ENCODE assay signal across 23 cellular contexts in genomic region chr22:33327348-33327860, GRCh38.
"Had no signal": no experiment of that assay in that cellular context is flagged by ENCODE, and none has a peak within 500 bp of the region (broad histone marks: within the 10 kb centered on the region; RNA-seq: fewer than 3 reads in every experiment).

No MANE protein-coding gene starts in this region.

- H3K27me3 Mint-ChIP-seq: activated CD4-positive, alpha-beta memory T cell treated with anti-CD3 and anti-CD28 coated beads, Interleukin-2, amount 10 ng/mL, durations not matched to agents 7 days and 5 days; activated CD4-positive, alpha-beta T cell treated with anti-CD3 and anti-CD28 coated beads, Interleukin-2, amount 10 ng/mL, durations not matched to agents 7 days and 5 days; activated T-helper 17 cell treated with anti-CD3 and anti-CD28 coated beads, Interleukin-2, amount 50 U/mL, for 72 hours had no signal

- H3K27ac Mint-ChIP-seq: activated CD4-positive, alpha-beta memory T cell treated with anti-CD3 and anti-CD28 coated beads, Interleukin-2, amount 10 ng/mL, durations not matched to agents 7 days and 5 days; activated CD4-positive, alpha-beta T cell treated with anti-CD3 and anti-CD28 coated beads, Interleukin-2, amount 10 ng/mL, durations not matched to agents 7 days and 5 days; activated naive CD4-positive, alpha-beta T cell treated with anti-CD3 and anti-CD28 coated beads for 36 hours; activated naive CD8-positive, alpha-beta T cell; activated T-helper 17 cell treated with anti-CD3 and anti-CD28 coated beads, Interleukin-2, amount 50 U/mL, for 72 hours; T-helper 1 cell treated with Interleukin-12 subunit alpha and Interleukin-12 subunit beta and Interleukin-4 antibody, amounts not matched to agents 30 μg/mL and 1 μg/mL, for 36 hours; WTC11 had no signal

- H3K27me3 ChIP-seq: brain microvascular endothelial cell, cardiac muscle cell, MG63 had no signal

- H3K27ac ChIP-seq: brain microvascular endothelial cell, cardiac muscle cell had no signal

- H3K4me1 Mint-ChIP-seq: activated CD4-positive, alpha-beta memory T cell treated with anti-CD3 and anti-CD28 coated beads, Interleukin-2, amount 10 ng/mL, durations not matched to agents 7 days and 5 days; activated CD4-positive, alpha-beta T cell treated with anti-CD3 and anti-CD28 coated beads, Interleukin-2, amount 10 ng/mL, durations not matched to agents 7 days and 5 days; activated T-helper 17 cell treated with anti-CD3 and anti-CD28 coated beads, Interleukin-2, amount 50 U/mL, for 72 hours had no signal

- H3K9me3 Mint-ChIP-seq: activated naive CD4-positive, alpha-beta T cell treated with anti-CD3 and anti-CD28 coated beads for 36 hours; activated T-helper 17 cell treated with anti-CD3 and anti-CD28 coated beads, Interleukin-2, amount 50 U/mL, for 72 hours; WTC11 had no signal

- H3K36me3 ChIP-seq: brain microvascular endothelial cell, cardiac muscle cell, MG63 had no signal

- H3K4me3 ChIP-seq: cardiac muscle cell, MG63 had no signal

- DNase-seq: activated CD4-positive, alpha-beta memory T cell treated with anti-CD3 and anti-CD28 coated beads, Interleukin-2, amount 10 ng/mL, durations not matched to agents 7 days and 5 days; activated CD4-positive, alpha-beta T cell treated with anti-CD3 and anti-CD28 coated beads, Interleukin-2, amount 10 ng/mL, durations not matched to agents 7 days and 5 days; activated gamma-delta T cell; activated naive CD4-positive, alpha-beta T cell treated with anti-CD3 and anti-CD28 coated beads for 36 hours; activated T-cell treated with anti-CD3 and anti-CD28 coated beads for 4 hours; activated T-cell treated with anti-CD3 and anti-CD28 coated beads, Interleukin-2, amount 50 U/mL, for 48 hours; amygdala; brain microvascular endothelial cell; MG63; MV-4-11; NCI-H1092 treated with DMSO at 0.1 percent for 48 hours; NCI-H1417 treated with DMSO at 0.1 percent for 48 hours; NCI-H1694; NCI-H2029 treated with DMSO at 0.1 percent for 48 hours; NCI-H345; NCI-H510A treated with DMSO at 0.1 percent for 48 hours; NCI-H69; SHP77 treated with DMSO at 0.1 percent for 48 hours had no signal

- H3K4me3 Mint-ChIP-seq: activated CD4-positive, alpha-beta memory T cell treated with anti-CD3 and anti-CD28 coated beads, Interleukin-2, amount 10 ng/mL, durations not matched to agents 7 days and 5 days; activated CD4-positive, alpha-beta T cell treated with anti-CD3 and anti-CD28 coated beads, Interleukin-2, amount 10 ng/mL, durations not matched to agents 7 days and 5 days; activated naive CD4-positive, alpha-beta T cell treated with anti-CD3 and anti-CD28 coated beads for 36 hours; activated naive CD8-positive, alpha-beta T cell; activated T-helper 17 cell treated with anti-CD3 and anti-CD28 coated beads, Interleukin-2, amount 50 U/mL, for 72 hours; T-helper 1 cell treated with Interleukin-12 subunit alpha and Interleukin-12 subunit beta and Interleukin-4 antibody, amounts not matched to agents 30 μg/mL and 1 μg/mL, for 36 hours; WTC11 had no signal

- H3K9me3 ChIP-seq: MG63 had no signal

- H3K36me3 Mint-ChIP-seq: activated naive CD8-positive, alpha-beta T cell had no signal
